8 cellular contexts compared by ENCODE assay signal in genomic region chr1:66996018-66996682, GRCh38. TPM values are rescaled to one million over a fixed set of nuclear protein-coding genes. Genes with fewer than 3 reads are reported as not detected.
A peak's percentile ranks its signal among the peaks of the same experiment; 100 is the strongest.
DNase-seq lines count a peak whose midpoint lies in the region; ATAC-seq and TF ChIP-seq lines count a peak whose summit lies in the region.

No MANE protein-coding gene starts in this region.

- H3K4me1 ChIP-seq in Karpas-422 (ENCODE audit: low read length), result peaks cover 14% of the 10 kb centered on the region
- peaks cover 0 to 33% (median 0%) of the 10 kb centered on the region in 3 donors for H3K4me1 ChIP-seq in gastroesophageal sphincter

- H3K9me2 ChIP-seq in Karpas-422 (replicated peaks; ENCODE audit: insufficient read depth, low read length), result no peaks in the 10 kb centered on the region

- no peak overlapping the region for H3K27ac Mint-ChIP-seq in progenitor cell of endocrine pancreas

- no peak overlapping the region for H3K4me3 ChIP-seq in Karpas-422 (ENCODE audit: low read length)
- no peak overlapping the region for H3K4me3 ChIP-seq in gastroesophageal sphincter

- no peaks in the 10 kb centered on the region for H3K27me3 Mint-ChIP-seq in progenitor cell of endocrine pancreas

- H3K27ac ChIP-seq in Karpas-422 (ENCODE audit: low read length) (0 out of 2 replicates have a peak overlapping the region, but pooled peaks have one; percentile 28), RWPE1 (no peak overlapping the region), gastroesophageal sphincter (no peak overlapping the region)

- TF ChIP-seq POLR2A in gastroesophageal sphincter (IDR thresholded peaks at IDR 0.05), result no peak

- TF ChIP-seq CTCF in RWPE1 (conservative IDR thresholded peaks at IDR 0.05; ENCODE audit: low read depth) (peak; percentile 83), gastroesophageal sphincter (IDR thresholded peaks at IDR 0.05) (peak; percentile 60 to 79 (median 74)), progenitor cell of endocrine pancreas (IDR thresholded peaks at IDR 0.05; ENCODE audit: unreplicated experiment) (peak; percentile 75)

- no peaks in the 10 kb centered on the region for H3K9me3 Mint-ChIP-seq in progenitor cell of endocrine pancreas (ENCODE audit: low read depth)

- no peaks in the 10 kb centered on the region for H3K4me1 Mint-ChIP-seq in progenitor cell of endocrine pancreas (ENCODE audit: low read depth)

- H4K20me1 ChIP-seq in Karpas-422 (ENCODE audit: insufficient read depth, low read depth, low read length), result no peaks in the 10 kb centered on the region

- H3K79me2 ChIP-seq in Karpas-422 (ENCODE audit: low read length), result peaks cover 2% of the 10 kb centered on the region; the same call in 1 of the 2 replicates

- H3K4me2 ChIP-seq in Karpas-422 (ENCODE audit: low read depth, low read length, poor library complexity, severe bottlenecking), result peak overlapping the region; percentile 44

- peak; percentile 76 for ATAC-seq in GM21360 (IDR thresholded peaks at IDR 0.05; ENCODE audit: unreplicated experiment)
- peak; percentile 51 for ATAC-seq in gastroesophageal sphincter
- no peak for ATAC-seq in GM18870 (IDR thresholded peaks at IDR 0.05; ENCODE audit: unreplicated experiment)

- H3K27me3 ChIP-seq in Karpas-422 (ENCODE audit: low read length), result no peaks in the 10 kb centered on the region
- H3K27me3 ChIP-seq in gastroesophageal sphincter, result no peaks in the 10 kb centered on the region

- DNase-seq in COLO829 (ENCODE audit: low spot score) (peak; percentile 59), Karpas-422 (peak; percentile 92), RWPE1 (ENCODE audit: low spot score) (peak; percentile 38), progenitor cell of endocrine pancreas (ENCODE audit: low spot score, unreplicated experiment) (peak; percentile 15)
- peak; percentile 13 for DNase-seq in activated T-helper 9 cell treated with anti-CD3 and anti-CD28 coated beads, Interleukin-2, amount 50 U/mL, for 16 hours (ENCODE audit: low read depth)

- H3K9me3 ChIP-seq in Karpas-422 (ENCODE audit: low read length), result no peaks in the 10 kb centered on the region
- no peaks in the 10 kb centered on the region for H3K9me3 ChIP-seq in gastroesophageal sphincter

- POLR2A ChIA-PET in RWPE1 (lab: Yijun Ruan, JAX; ENCODE audit: low non-redundant PET), result interaction anchor here (0.6 kb wide), 1 partner anchor 215 kb away, joined by 3 read pairs; no protein-coding TSS in a partner anchor

- 0 out of 2 replicates have a peak overlapping the region, but pooled peaks have one; percentile 11 for H3K9ac ChIP-seq in Karpas-422 (ENCODE audit: low read length)

- no peak overlapping the region for H3K4me3 Mint-ChIP-seq in progenitor cell of endocrine pancreas (ENCODE audit: low read depth)

- no peaks in the 10 kb centered on the region for H3K36me3 Mint-ChIP-seq in progenitor cell of endocrine pancreas (ENCODE audit: insufficient read depth)

- CTCF ChIA-PET in RWPE1 (lab: Yijun Ruan, JAX), result interaction anchor here (0.5 to 3.0 kb wide), 13 partner anchors 9 to 286 kb away, joined by 3 to 37 read pairs (median 4); no protein-coding TSS in a partner anchor

- no peak for TF ChIP-seq EP300 in gastroesophageal sphincter (IDR thresholded peaks at IDR 0.05)

- 69 to 76% methylated on average over 7 of the region's 7 CpGs for WGBS in gastroesophageal sphincter (ENCODE audit: low coverage in 1 of 2), 2 donors

- H2AFZ ChIP-seq in Karpas-422 (ENCODE audit: low read length), result 0 out of 2 replicates have a peak overlapping the region, but pooled peaks have one; percentile 23

- peaks cover 10% of the 10 kb centered on the region for H3K36me3 ChIP-seq in Karpas-422 (ENCODE audit: insufficient read depth, low read length)
- peaks cover 0 to 30% of the 10 kb centered on the region in 2 donors for H3K36me3 ChIP-seq in gastroesophageal sphincter

RNA-seq across cellular contexts. Expression of gene SLC35D1, which starts 57.8 kb away (rescaled TPM):
- 22.0 and 40.6 TPM in 2 replicates for total RNA-seq in Karpas-422 (2014; rRNA removed; shearing (Covaris generic); ENCODE audit: low replicate concordance)
- total RNA-seq in gastroesophageal sphincter, result 10 to 100 TPM in 1 of 4 donors, 1 to 10 TPM in 3; 7.7 to 13.4 (median 9.2) TPM
- 11.9 and 12.2 TPM in 2 replicates for total RNA-seq in progenitor cell of endocrine pancreas

Comparison
In these comparisons a context has a peak if more than half of its experiments do, and no peak if none do; other contexts are left out.
1. DNase-seq: peak in every context shown above with its lines; median percentile 92 in Karpas-422; 59 in COLO829; 38 in RWPE1; 15 in progenitor cell of endocrine pancreas; 13 in activated T-helper 9 cell treated with anti-CD3 and anti-CD28 coated beads, Interleukin-2, amount 50 U/mL, for 16 hours.